ENCODE assay signal across 7 cellular contexts in genomic region chr7:77128582-77129410, GRCh38. TPM values are rescaled to one million over a fixed set of nuclear protein-coding genes. Genes with fewer than 3 reads are reported as not detected.
DNase-seq lines count a peak whose midpoint lies in the region; ATAC-seq and TF ChIP-seq lines count a peak whose summit lies in the region.
"Not testable (repeated sequence)": the region's sequence is repeated elsewhere in the genome, so short reads cannot be mapped to it uniquely, and the experiment has no call there.

No MANE protein-coding gene starts in this region.

- DNase-seq in Karpas-422, result peak; percentile 45
- peak; percentile 4 for DNase-seq in UCSD-AML1 (lab: John Stamatoyannopoulos, UW; ENCODE audit: unreplicated experiment)
- DNase-seq in foreskin melanocyte, result peak; percentile 42
- DNase-seq in osteoblast (ENCODE audit: insufficient read length, low spot score, missing footprints), result not testable (repeated sequence)

- H3K9me2 ChIP-seq in Karpas-422 (replicated peaks; ENCODE audit: insufficient read depth, low read length), result not testable (repeated sequence)

- H3K9me3 ChIP-seq in Karpas-422 (ENCODE audit: low read length); osteoblast (ENCODE audit: low read depth, low read length): not testable (repeated sequence)

- H3K4me1 ChIP-seq in Karpas-422 (ENCODE audit: low read length), result peaks cover 19% of the 10 kb centered on the region
- H3K4me1 ChIP-seq in osteoblast (ENCODE audit: insufficient read depth, low read length), result not testable (repeated sequence)

- ATAC-seq in GM18861 (IDR thresholded peaks at IDR 0.05; ENCODE audit: unreplicated experiment) (peak; percentile 79), GM21447 (IDR thresholded peaks at IDR 0.05; ENCODE audit: unreplicated experiment) (peak; percentile 80), HG03039 (IDR thresholded peaks at IDR 0.05; ENCODE audit: unreplicated experiment) (peak; percentile 68)

- H3K4me2 ChIP-seq in Karpas-422 (ENCODE audit: low read depth, low read length, poor library complexity, severe bottlenecking) (peak overlapping the region; percentile 38), osteoblast (ENCODE audit: insufficient read depth, low read length) (peak overlapping the region; percentile 50)

- H3K36me3 ChIP-seq in Karpas-422 (ENCODE audit: insufficient read depth, low read length); osteoblast (ENCODE audit: insufficient read depth, low read length): not testable (repeated sequence)

- H3K9ac ChIP-seq in Karpas-422 (ENCODE audit: low read length), result peak overlapping the region; percentile 40; the same call in 1 of the 2 replicates

- H3K27me3 ChIP-seq in Karpas-422 (ENCODE audit: low read length); osteoblast (ENCODE audit: insufficient read depth, low read length): not testable (repeated sequence)

- H3K4me3 ChIP-seq in Karpas-422 (ENCODE audit: low read length); osteoblast (ENCODE audit: insufficient read depth, low read length): not testable (repeated sequence)

- not testable (repeated sequence) for H3K79me2 ChIP-seq in Karpas-422 (ENCODE audit: low read length); osteoblast (ENCODE audit: insufficient read depth, low read length)

- H2AFZ ChIP-seq in Karpas-422 (ENCODE audit: low read length) (peak overlapping the region; percentile 88; the same call in 1 of the 2 replicates), osteoblast (ENCODE audit: low read length) (peak overlapping the region; percentile 64)

- peak overlapping the region; percentile 50 for H3K27ac ChIP-seq in Karpas-422 (ENCODE audit: low read length)
- not testable (repeated sequence) for H3K27ac ChIP-seq in osteoblast (ENCODE audit: low read depth, low read length)

- H4K20me1 ChIP-seq in Karpas-422 (ENCODE audit: insufficient read depth, low read depth, low read length); osteoblast (ENCODE audit: insufficient read depth, low read length): not testable (repeated sequence)

- not testable (repeated sequence) for TF ChIP-seq CTCF in osteoblast (IDR thresholded peaks at IDR 0.05; ENCODE audit: extremely low read depth, low read depth, low read length)

RNA-seq across cellular contexts. Expression of gene CCDC146, which starts 6.4 kb away (rescaled TPM):
- 3.9 and 14.6 TPM in 2 replicates for total RNA-seq in Karpas-422 (2014; rRNA removed; shearing (Covaris generic); ENCODE audit: low replicate concordance)
- total RNA-seq in osteoblast, result 2.4 and 5.1 TPM in 2 replicates
